Comparison of ENCODE assay signal across 8 cellular contexts in the genomic region with DNA sequence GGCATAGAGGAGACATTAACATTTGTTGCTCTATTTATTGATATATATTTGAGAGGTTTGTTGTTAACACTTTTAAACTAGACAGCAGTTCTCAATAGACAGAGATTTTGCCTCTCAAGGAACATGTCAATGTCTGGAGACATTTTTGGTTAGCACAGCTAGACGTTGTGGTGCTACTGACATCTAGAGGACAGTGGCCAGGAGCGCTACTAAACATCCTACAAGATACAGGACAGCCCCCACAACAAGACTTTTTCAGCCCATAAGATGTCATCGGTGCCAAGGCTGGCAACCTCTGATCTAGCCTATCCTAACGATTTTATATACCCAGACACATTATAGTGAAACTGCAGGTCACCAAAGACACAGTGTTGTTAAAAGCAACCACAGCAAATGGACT. TPM values are rescaled to one million over a fixed set of nuclear protein-coding genes. Genes with fewer than 3 reads are reported as not detected.
A peak's percentile ranks its signal among the peaks of the same experiment; 100 is the strongest.
DNase-seq lines count a peak whose midpoint lies in the region; ATAC-seq and TF ChIP-seq lines count a peak whose summit lies in the region.

No MANE protein-coding gene starts in this region.

- DNase-seq in GM13976 (ENCODE audit: low spot score) (no peak), RPMI7951 (ENCODE audit: low read depth) (peak; percentile 60), kidney glomerular epithelial cell (lab: John Stamatoyannopoulos, UW) (peak; percentile 20), NCI-H2029 treated with DMSO at 0.1 percent for 48 hours (lab: John Stamatoyannopoulos, UW) (no peak), suprapubic skin (ENCODE audit: low spot score in 2 of 2) (no peak), SW480 (ENCODE audit: low spot score) (no peak)
- no peak for DNase-seq in stimulated activated naive CD4-positive, alpha-beta T cell treated with Interleukin-2 at 50 U/mL for 16 hours (lab: John Stamatoyannopoulos, UW)

- H3K9me3 ChIP-seq in suprapubic skin = no peaks in the 10 kb centered on the region

- ATAC-seq in HG02588 (IDR thresholded peaks at IDR 0.05; ENCODE audit: unreplicated experiment) = peak; percentile 39

- H3K4me1 ChIP-seq in suprapubic skin = peaks cover 9% of the 10 kb centered on the region

- TF ChIP-seq POLR2A in suprapubic skin (IDR thresholded peaks at IDR 0.05) = no peak

- WGBS in suprapubic skin = 37% methylated on average over 4 of the region's 4 CpGs

- in situ Hi-C loops in GM13976 (cut with MboI; ENCODE audit: low sequenced_read_pairs, unreplicated experiment) = no loop called here

- H3K4me3 ChIP-seq in suprapubic skin = no peak overlapping the region

- peak; percentile 8 for TF ChIP-seq CTCF in GM13976 (IDR thresholded peaks at IDR 0.05; ENCODE audit: borderline replicate concordance, control extremely low read depth, extremely low read depth, insufficient read depth, missing control alignments)
- TF ChIP-seq CTCF in suprapubic skin (IDR thresholded peaks at IDR 0.05) = peak in 1 of 2 donors; percentile 5

- H3K27ac ChIP-seq in suprapubic skin = no peak overlapping the region

- no peaks in the 10 kb centered on the region for H3K36me3 ChIP-seq in suprapubic skin

- no peaks in the 10 kb centered on the region for H3K27me3 ChIP-seq in suprapubic skin

- no peak for TF ChIP-seq EP300 in suprapubic skin (IDR thresholded peaks at IDR 0.05)

RNA-seq across cellular contexts. Expression of a gene that starts 18.4 kb away (rescaled TPM):
- 4.7 and 5.0 TPM in 2 replicates for total RNA-seq in RPMI7951 (2014; rRNA removed; shearing (Covaris generic))
- 1 to 10 TPM; 5.7 to 8.0 (median 7.6) TPM for total RNA-seq in suprapubic skin

Comparison
In these comparisons a context has a peak if more than half of its experiments do, and no peak if none do; other contexts are left out.
1. DNase-seq: peak in RPMI7951 (single experiment) and kidney glomerular epithelial cell (single experiment); none in GM13976 (single experiment), NCI-H2029 treated with DMSO at 0.1 percent for 48 hours (single experiment), stimulated activated naive CD4-positive, alpha-beta T cell treated with Interleukin-2 at 50 U/mL for 16 hours (single experiment), suprapubic skin (0 of 2) and SW480 (single experiment).